21 cellular contexts compared by ENCODE assay signal in genomic region chr18:50902797-50903196, GRCh38.
"Had no signal": no experiment of that assay in that cellular context is flagged by ENCODE, and none has a peak within 500 bp of the region (broad histone marks: within the 10 kb centered on the region; RNA-seq: fewer than 3 reads in every experiment).

No MANE protein-coding gene starts in this region.

- H3K4me1 ChIP-seq: breast epithelium, lower lobe of right lung, psoas muscle, suprapubic skin had no signal

- H3K4me1 Mint-ChIP-seq: mesothelial cell of epicardium, nephron progenitor cell had no signal

- H3K27ac Mint-ChIP-seq: activated T-cell treated with anti-CD3 and anti-CD28 coated beads, Interleukin-2, amount 50 U/mL, for 72 hours; dendritic cell treated with granulocyte-macrophage colony-stimulating factor and Interleukin-4, amounts not matched to agents 40 ng/mL and 50 ng/mL, for 4 days; effector memory CD8-positive, alpha-beta T cell; mesothelial cell of epicardium; nephron progenitor cell; stimulated activated naive CD8-positive, alpha-beta T cell treated with anti-CD3 and anti-CD28 coated beads, Interleukin-15, Interleukin-2, amounts not matched to agents 100 ng/mL and 50 ng/mL, for 24 hours; T-helper 1 cell treated with Interleukin-12 subunit alpha and Interleukin-12 subunit beta and Interleukin-4 antibody, amounts not matched to agents 30 μg/mL and 1 μg/mL, for 36 hours had no signal

- H3K27me3 Mint-ChIP-seq: dendritic cell treated with granulocyte-macrophage colony-stimulating factor and Interleukin-4, amounts not matched to agents 40 ng/mL and 50 ng/mL, for 4 days; effector memory CD8-positive, alpha-beta T cell; stimulated activated naive CD8-positive, alpha-beta T cell treated with anti-CD3 and anti-CD28 coated beads, Interleukin-15, Interleukin-2, amounts not matched to agents 100 ng/mL and 50 ng/mL, for 24 hours had no signal

- H3K27ac ChIP-seq: breast epithelium, lower lobe of right lung, psoas muscle, spleen, suprapubic skin had no signal

- H3K4me3 ChIP-seq: breast epithelium, lower lobe of right lung, psoas muscle, spleen, suprapubic skin had no signal

- H3K9me3 ChIP-seq: lower lobe of right lung, psoas muscle, suprapubic skin had no signal

- DNase-seq: activated CD4-positive, alpha-beta T cell treated with anti-CD3 and anti-CD28 coated beads for 48 hours; activated CD8-positive, alpha-beta memory T cell treated with anti-CD3 and anti-CD28 coated beads, Interleukin-2, amount 50 U/mL, for 48 hours; activated gamma-delta T cell treated with Interleukin-2 at 50 U/mL for 16 hours; activated T-cell treated with anti-CD3 and anti-CD28 coated beads, Interleukin-2, amount 50 U/mL, for 72 hours; aorta; effector memory CD8-positive, alpha-beta T cell; foreskin melanocyte; head of caudate nucleus; immature natural killer cell; lower lobe of right lung; nephron progenitor cell; psoas muscle; spleen; trophoblast cell had no signal

- H3K36me3 ChIP-seq: breast epithelium had no signal

- H3K27me3 ChIP-seq: breast epithelium, spleen, suprapubic skin had no signal

- ATAC-seq: activated T-cell treated with anti-CD3 and anti-CD28 coated beads, Interleukin-2, amount 50 U/mL, for 72 hours; effector memory CD8-positive, alpha-beta T cell; psoas muscle; sciatic nerve had no signal

- H3K9me3 Mint-ChIP-seq: effector memory CD8-positive, alpha-beta T cell; immature natural killer cell had no signal

- H3K4me3 Mint-ChIP-seq: activated T-cell treated with anti-CD3 and anti-CD28 coated beads, Interleukin-2, amount 50 U/mL, for 72 hours; dendritic cell treated with granulocyte-macrophage colony-stimulating factor and Interleukin-4, amounts not matched to agents 40 ng/mL and 50 ng/mL, for 4 days; effector memory CD8-positive, alpha-beta T cell; immature natural killer cell; mesothelial cell of epicardium; nephron progenitor cell; stimulated activated naive CD8-positive, alpha-beta T cell treated with anti-CD3 and anti-CD28 coated beads, Interleukin-15, Interleukin-2, amounts not matched to agents 100 ng/mL and 50 ng/mL, for 24 hours; T-helper 1 cell treated with Interleukin-12 subunit alpha and Interleukin-12 subunit beta and Interleukin-4 antibody, amounts not matched to agents 30 μg/mL and 1 μg/mL, for 36 hours had no signal
